Comparison of ENCODE assay signal across 7 cellular contexts in genomic region chr20:50346372-50347347, GRCh38.
A peak's percentile ranks its signal among the peaks of the same experiment; 100 is the strongest.
DNase-seq lines count a peak whose midpoint lies in the region; ATAC-seq and TF ChIP-seq lines count a peak whose summit lies in the region.

No MANE protein-coding gene starts in this region.

- intact Hi-C loops in lower lobe of right lung (cut with DNase I): no loop called here

- no peaks in the 10 kb centered on the region for H3K9me3 ChIP-seq in lower lobe of right lung

- peak overlapping the region; percentile 8 for H3K4me3 ChIP-seq in lower lobe of right lung

- peak; percentile 60 to 72 for ATAC-seq in lower lobe of right lung
- no peak for ATAC-seq in HG02885 (IDR thresholded peaks at IDR 0.05; ENCODE audit: poor library complexity, unreplicated experiment)
- no peak for ATAC-seq in GM18873 (IDR thresholded peaks at IDR 0.05; ENCODE audit: low FRiP score, unreplicated experiment)

- H3K27ac ChIP-seq in lower lobe of right lung: peak overlapping the region; percentile 78

- H3K4me1 ChIP-seq in lower lobe of right lung: peaks cover 51% of the 10 kb centered on the region

- peak; percentile 73 for DNase-seq in HCEC 1CT
- DNase-seq in NCI-H510A treated with DMSO at 0.1 percent for 48 hours (lab: John Stamatoyannopoulos, UW): peak; percentile 64
- peak; percentile 31 for DNase-seq in cerebellum (ENCODE audit: low spot score)
- peak; percentile 88 for DNase-seq in lower lobe of right lung
- peak; percentile 91 for DNase-seq in ureter (ENCODE audit: low spot score)

- no peak for TF ChIP-seq CTCF in lower lobe of right lung (IDR thresholded peaks at IDR 0.05)

- H3K27me3 ChIP-seq in lower lobe of right lung (ENCODE audit: low read depth): no peaks in the 10 kb centered on the region

- H3K36me3 ChIP-seq in lower lobe of right lung: no peaks in the 10 kb centered on the region

Comparison
In these comparisons a context has a peak if more than half of its experiments do, and no peak if none do; other contexts are left out.
1. DNase-seq: peak in every context shown above with its lines; median percentile 91 in ureter; 88 in lower lobe of right lung; 73 in HCEC 1CT; 64 in NCI-H510A treated with DMSO at 0.1 percent for 48 hours; 31 in cerebellum.
2. ATAC-seq: peak in lower lobe of right lung (2 of 2); none in HG02885 (single experiment) and GM18873 (single experiment).